ENCODE assay signal across 1 cellular context in genomic region chr6:2749972-2750600, GRCh38.
TF ChIP-seq lines count a peak whose summit lies in the region.

No MANE protein-coding gene starts in this region.

TF ChIP-seq in GM23338, 12 proteins besides CTCF, POLR2A, EP300 and RAD21 (continued from another document):
- TF ChIP-seq REST (IDR thresholded peaks at IDR 0.05; ENCODE audit: unreplicated experiment) = no peak
